Comparison of ENCODE assay signal across 13 cellular contexts in the genomic region with DNA sequence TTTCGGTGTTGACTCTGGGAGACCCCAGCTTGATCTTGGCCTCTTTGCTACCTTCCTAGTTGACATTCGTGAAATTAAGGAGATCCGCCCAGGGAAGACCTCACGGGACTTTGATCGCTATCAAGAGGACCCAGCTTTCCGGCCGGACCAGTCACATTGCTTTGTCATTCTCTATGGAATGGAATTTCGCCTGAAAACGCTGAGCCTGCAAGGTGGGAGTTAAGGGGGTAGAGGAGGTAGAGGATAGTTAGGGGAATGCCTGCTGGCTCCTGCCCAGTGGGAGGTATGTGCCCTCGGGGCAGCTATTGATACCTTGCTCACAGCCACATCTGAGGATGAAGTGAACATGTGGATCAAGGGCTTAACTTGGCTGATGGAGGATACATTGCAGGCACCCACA. TPM values are rescaled to one million over a fixed set of nuclear protein-coding genes. Genes with fewer than 3 reads are reported as not detected.
DNase-seq lines count a peak whose midpoint lies in the region; ATAC-seq and TF ChIP-seq lines count a peak whose summit lies in the region.
"Had no signal": no experiment of that assay in that cellular context is flagged by ENCODE, and none has a peak within 500 bp of the region (broad histone marks: within the 10 kb centered on the region; RNA-seq: fewer than 3 reads in every experiment).

No MANE protein-coding gene starts in this region.

- peaks cover 72% of the 10 kb centered on the region for H3K36me3 Mint-ChIP-seq in activated T-cell treated with anti-CD3 and anti-CD28 coated beads, Interleukin-2, amount 50 U/mL, for 24 hours (ENCODE audit: low read depth)
- peaks cover 38% of the 10 kb centered on the region for H3K36me3 Mint-ChIP-seq in T-cell
- peaks cover 58% of the 10 kb centered on the region for H3K36me3 Mint-ChIP-seq in endothelial cell (ENCODE audit: low read depth, unreplicated experiment)
- peaks cover 80% of the 10 kb centered on the region for H3K36me3 Mint-ChIP-seq in stimulated activated effector memory CD8-positive, alpha-beta T cell treated with anti-CD3 and anti-CD28 coated beads, Interleukin-12 subunit alpha, Interleukin-12 subunit beta, amount 100 ng/mL, for 72 hours

- peak overlapping the region; percentile 96 for H3K27ac Mint-ChIP-seq in activated T-cell treated with anti-CD3 and anti-CD28 coated beads, Interleukin-2, amount 50 U/mL, for 24 hours
- H3K27ac Mint-ChIP-seq in T-cell (peak overlapping the region; percentile 97 to 100), endothelial cell (ENCODE audit: unreplicated experiment) (peak overlapping the region; percentile 65)
- peak overlapping the region; percentile 98 for H3K27ac Mint-ChIP-seq in stimulated activated effector memory CD8-positive, alpha-beta T cell treated with anti-CD3 and anti-CD28 coated beads, Interleukin-12 subunit alpha, Interleukin-12 subunit beta, amount 100 ng/mL, for 72 hours

- CTCF ChIA-PET in T-cell (lab: Charles Lee) = interaction anchor here in 1 of 2 donors (4.9 kb wide), 1 partner anchor 24 kb away, joined by 43 read pairs; no protein-coding TSS in a partner anchor

- peaks cover 83% of the 10 kb centered on the region for H3K4me1 Mint-ChIP-seq in activated T-cell treated with anti-CD3 and anti-CD28 coated beads, Interleukin-2, amount 50 U/mL, for 24 hours (ENCODE audit: low read depth)
- peaks cover 91 to 96% (median 92%) of the 10 kb centered on the region in 3 donors for H3K4me1 Mint-ChIP-seq in T-cell
- peaks cover 33% of the 10 kb centered on the region for H3K4me1 Mint-ChIP-seq in endothelial cell (ENCODE audit: unreplicated experiment)
- peaks cover 97% of the 10 kb centered on the region for H3K4me1 Mint-ChIP-seq in stimulated activated effector memory CD8-positive, alpha-beta T cell treated with anti-CD3 and anti-CD28 coated beads, Interleukin-12 subunit alpha, Interleukin-12 subunit beta, amount 100 ng/mL, for 72 hours

- H3K27me3 Mint-ChIP-seq in activated T-cell treated with anti-CD3 and anti-CD28 coated beads, Interleukin-2, amount 50 U/mL, for 24 hours = no peaks in the 10 kb centered on the region
- H3K27me3 Mint-ChIP-seq in T-cell (peaks cover 0 to 2% of the 10 kb centered on the region in 2 donors), endothelial cell (ENCODE audit: unreplicated experiment) (peaks cover 19% of the 10 kb centered on the region)

- TF ChIP-seq CTCF in endothelial cell (IDR thresholded peaks at IDR 0.05; ENCODE audit: unreplicated experiment) = no peak

- no peak for DNase-seq in activated T-cell treated with anti-CD3 and anti-CD28 coated beads, Interleukin-2, amount 50 U/mL, for 24 hours
- no peak for DNase-seq in activated T-cell treated with anti-CD3 and anti-CD28 coated beads, Interleukin-2, amount 50 U/mL, for 1 hour
- DNase-seq in T-cell (no peak), endothelial cell (ENCODE audit: low spot score) (no peak), DMS153 treated with DMSO at 0.1 percent for 48 hours (lab: John Stamatoyannopoulos, UW; ENCODE audit: unreplicated experiment) (no peak), SW 1271 (lab: John Stamatoyannopoulos, UW) (no peak)
- DNase-seq in stimulated activated effector memory CD8-positive, alpha-beta T cell treated with anti-CD3 and anti-CD28 coated beads, Interleukin-12 subunit alpha, Interleukin-12 subunit beta, amount 100 ng/mL, for 72 hours (ENCODE audit: low spot score in 2 of 2) = no peak
- DNase-seq: hypothalamus, left cardiac atrium, NCI-H1436, SIG-M5, testis had no signal

- POLR2A ChIA-PET in T-cell (lab: Charles Lee) = interaction anchor here in 1 of 2 donors (1.3 kb wide), 1 partner anchor 14 kb away, joined by 4 read pairs; no protein-coding TSS in a partner anchor

- ATAC-seq in T-cell (replicated peaks in 1 of 4) (no peak), HG03175 (IDR thresholded peaks at IDR 0.05; ENCODE audit: unreplicated experiment) (no peak)
- no peak for ATAC-seq in stimulated activated effector memory CD8-positive, alpha-beta T cell treated with anti-CD3 and anti-CD28 coated beads, Interleukin-12 subunit alpha, Interleukin-12 subunit beta, amount 100 ng/mL, for 72 hours
- ATAC-seq: left cardiac atrium had no signal

- no peak overlapping the region for H3K4me3 Mint-ChIP-seq in activated T-cell treated with anti-CD3 and anti-CD28 coated beads, Interleukin-2, amount 50 U/mL, for 24 hours
- peak overlapping the region in 1 of 3 donors; percentile 90 for H3K4me3 Mint-ChIP-seq in T-cell
- peak overlapping the region; percentile 63 for H3K4me3 Mint-ChIP-seq in endothelial cell (ENCODE audit: unreplicated experiment)
- H3K4me3 Mint-ChIP-seq in stimulated activated effector memory CD8-positive, alpha-beta T cell treated with anti-CD3 and anti-CD28 coated beads, Interleukin-12 subunit alpha, Interleukin-12 subunit beta, amount 100 ng/mL, for 72 hours = peak overlapping the region; percentile 78

- H3K9me3 Mint-ChIP-seq in activated T-cell treated with anti-CD3 and anti-CD28 coated beads, Interleukin-2, amount 50 U/mL, for 24 hours = no peaks in the 10 kb centered on the region
- no peaks in the 10 kb centered on the region for H3K9me3 Mint-ChIP-seq in T-cell
- H3K9me3 Mint-ChIP-seq in endothelial cell (ENCODE audit: unreplicated experiment) = no peaks in the 10 kb centered on the region
- no peaks in the 10 kb centered on the region for H3K9me3 Mint-ChIP-seq in stimulated activated effector memory CD8-positive, alpha-beta T cell treated with anti-CD3 and anti-CD28 coated beads, Interleukin-12 subunit alpha, Interleukin-12 subunit beta, amount 100 ng/mL, for 72 hours

RNA-seq across cellular contexts. Expression of gene PLCG1, which starts 22.2 kb away (rescaled TPM):
- total RNA-seq in T-cell = 100 to 1,000 TPM; 390 to 589 (median 444) TPM
- total RNA-seq in endothelial cell (ENCODE audit: unreplicated experiment) = 456 TPM
